8 cellular contexts compared by ENCODE assay signal in the genomic region with DNA sequence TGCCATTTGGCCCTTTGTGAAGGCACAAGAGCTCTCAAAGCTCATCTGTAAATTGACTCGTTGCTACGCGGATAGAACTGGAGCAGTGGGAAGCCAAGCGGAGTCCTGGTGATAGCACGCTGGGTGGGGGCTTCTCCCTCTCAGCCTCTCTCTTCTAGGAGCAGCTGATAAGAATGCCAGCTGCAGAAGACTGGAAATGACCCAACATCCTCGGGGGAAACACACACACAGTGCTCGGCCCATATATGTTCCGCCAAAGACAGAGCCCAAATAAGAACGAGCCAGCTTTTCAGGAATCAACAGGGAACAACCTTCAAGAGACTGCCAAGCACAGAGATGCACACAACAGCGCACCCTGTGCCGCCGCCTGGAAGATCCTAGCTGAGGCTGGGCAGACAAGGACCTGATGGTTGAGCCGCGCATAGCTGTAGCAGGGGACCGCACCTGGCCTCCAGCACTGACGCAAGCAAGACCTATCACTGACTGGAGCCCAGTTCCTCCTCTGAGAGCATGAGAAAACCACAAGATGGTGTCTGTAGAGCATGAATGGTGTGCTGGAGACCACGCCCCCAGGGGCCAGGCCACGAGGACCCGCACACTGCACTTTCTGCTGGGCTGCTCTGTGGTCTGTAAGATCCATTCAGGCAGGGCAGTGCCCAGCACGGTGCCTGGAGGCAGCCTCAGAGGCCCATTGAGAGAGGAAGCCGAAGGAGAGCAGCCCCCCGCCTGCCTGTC. TPM values are rescaled to one million over a fixed set of nuclear protein-coding genes. Genes with fewer than 3 reads are reported as not detected.
DNase-seq lines count a peak whose midpoint lies in the region; ATAC-seq and TF ChIP-seq lines count a peak whose summit lies in the region.

No MANE protein-coding gene starts in this region.

- peaks cover 74% of the 10 kb centered on the region for H3K4me1 ChIP-seq in CD8-positive, alpha-beta memory T cell (ENCODE audit: insufficient read depth, low read length)
- H3K4me1 ChIP-seq in body of pancreas, result peaks cover 73% of the 10 kb centered on the region
- H3K4me1 ChIP-seq in mucosa of rectum (ENCODE audit: control insufficient read depth in 2 of 2, insufficient read depth in 2 of 2, low read length in 2 of 2), result peaks cover 59 to 64% of the 10 kb centered on the region in 2 donors
- H3K4me1 ChIP-seq in thymus (ENCODE audit: control insufficient read depth, insufficient read depth, low read length), result peaks cover 49% of the 10 kb centered on the region

- H3K4me3 ChIP-seq in CD8-positive, alpha-beta memory T cell (ENCODE audit: low read length), result peak overlapping the region; percentile 52
- H3K4me3 ChIP-seq in body of pancreas (no peak overlapping the region), mucosa of rectum (ENCODE audit: low read length in 2 of 2) (peak overlapping the region; percentile 19 to 69), thymus (ENCODE audit: low read length) (peak overlapping the region; percentile 16)

- intact Hi-C loops in body of pancreas (cut with DNase I), result no loop called here

- no peaks in the 10 kb centered on the region for H3K36me3 Mint-ChIP-seq in CD8-positive, alpha-beta memory T cell
- H3K36me3 Mint-ChIP-seq in HFFc6 (ENCODE audit: low read depth), result no peaks in the 10 kb centered on the region

- H3K27me3 Mint-ChIP-seq in CD8-positive, alpha-beta memory T cell, result peaks cover 0 to 4% of the 10 kb centered on the region in 2 donors
- H3K27me3 Mint-ChIP-seq in HFFc6 (ENCODE audit: insufficient read depth), result no peaks in the 10 kb centered on the region

- no peaks in the 10 kb centered on the region for H3K27me3 ChIP-seq in CD8-positive, alpha-beta memory T cell (ENCODE audit: insufficient read depth, low read length, poor library complexity, severe bottlenecking)
- H3K27me3 ChIP-seq in body of pancreas (no peaks in the 10 kb centered on the region), mucosa of rectum (ENCODE audit: control insufficient read depth in 2 of 2, insufficient read depth in 2 of 2, low read length in 2 of 2) (no peaks in the 10 kb centered on the region), thymus (ENCODE audit: control insufficient read depth, insufficient read depth) (no peaks in the 10 kb centered on the region)

- no peaks in the 10 kb centered on the region for H3K9me3 Mint-ChIP-seq in CD8-positive, alpha-beta memory T cell
- no peaks in the 10 kb centered on the region for H3K9me3 Mint-ChIP-seq in HFFc6

- H3K4me1 Mint-ChIP-seq in CD8-positive, alpha-beta memory T cell, result peaks cover 71 to 94% (median 87%) of the 10 kb centered on the region in 3 donors
- H3K4me1 Mint-ChIP-seq in HFFc6 (ENCODE audit: low read depth), result peaks cover 79% of the 10 kb centered on the region

- ATAC-seq in GM19397 (IDR thresholded peaks at IDR 0.05; ENCODE audit: unreplicated experiment) (peak; percentile 40), HG03565 (IDR thresholded peaks at IDR 0.05; ENCODE audit: unreplicated experiment) (peak; percentile 37), body of pancreas (peak; percentile 56)

- POLR2A ChIA-PET in CD8-positive, alpha-beta memory T cell (lab: Charles Lee), result interaction anchor here (0.8 to 3.0 kb wide), 7 partner anchors 13 to 45 kb away, joined by 3 to 15 read pairs (median 4); a partner anchor contains a TSS

- CTCF ChIA-PET in CD8-positive, alpha-beta memory T cell (lab: Charles Lee), result interaction anchor here (0.5 to 2.5 kb wide), 6 partner anchors 11 to 39 kb away, joined by 3 to 6 read pairs (median 3); a partner anchor contains a TSS

- WGBS in body of pancreas, 2 donors, result 23 to 36% methylated on average over 14 to 22 of the region's 22 CpGs
- 14% methylated on average over 22 of the region's 22 CpGs for WGBS in thymus

- no peak for TF ChIP-seq POLR2A in body of pancreas (IDR thresholded peaks at IDR 0.05)

- no peaks in the 10 kb centered on the region for H3K36me3 ChIP-seq in CD8-positive, alpha-beta memory T cell (ENCODE audit: insufficient read depth, low read length)
- H3K36me3 ChIP-seq in body of pancreas (replicated peaks in 1 of 2; ENCODE audit: insufficient read depth in 1 of 2, low read depth in 2 of 2) (no peaks in the 10 kb centered on the region), mucosa of rectum (ENCODE audit: control insufficient read depth in 2 of 2, insufficient read depth in 2 of 2, low read length in 2 of 2) (no peaks in the 10 kb centered on the region), thymus (ENCODE audit: control insufficient read depth, insufficient read depth) (no peaks in the 10 kb centered on the region)

- peak; percentile 45 to 83 (median 67) for DNase-seq in CD8-positive, alpha-beta memory T cell
- DNase-seq in T-helper 2 cell, result peak in 4 of 5 experiments; percentile 22 to 92 (median 74)
- DNase-seq in body of pancreas, result peak; percentile 40 to 81 (median 64)
- DNase-seq in HFFc6, result no peak

- peak overlapping the region; percentile 81 to 100 (median 97) for H3K27ac Mint-ChIP-seq in CD8-positive, alpha-beta memory T cell
- no peak overlapping the region for H3K27ac Mint-ChIP-seq in HFFc6

- peak overlapping the region in 1 of 2 donors; percentile 47 for H3K9ac ChIP-seq in mucosa of rectum (ENCODE audit: low read depth in 1 of 2, low read length in 2 of 2)

- peak overlapping the region; percentile 74 to 92 (median 80) for H3K4me3 Mint-ChIP-seq in CD8-positive, alpha-beta memory T cell
- no peak overlapping the region for H3K4me3 Mint-ChIP-seq in HFFc6

- no peak for TF ChIP-seq CTCF in body of pancreas (IDR thresholded peaks at IDR 0.05)
- TF ChIP-seq CTCF in HFFc6 (IDR thresholded peaks at IDR 0.05), result no peak

- no peaks in the 10 kb centered on the region for H3K9me3 ChIP-seq in CD8-positive, alpha-beta memory T cell (ENCODE audit: low read length)
- H3K9me3 ChIP-seq in body of pancreas, result no peaks in the 10 kb centered on the region
- no peaks in the 10 kb centered on the region for H3K9me3 ChIP-seq in mucosa of rectum (ENCODE audit: control insufficient read depth in 2 of 2, low read length in 2 of 2)
- H3K9me3 ChIP-seq in thymus (ENCODE audit: control insufficient read depth), result no peaks in the 10 kb centered on the region

- peak overlapping the region; percentile 34 for H3K27ac ChIP-seq in CD8-positive, alpha-beta memory T cell (ENCODE audit: low read depth, low read length)
- peak overlapping the region in 3 of 4 donors; percentile 14 to 65 (median 41) for H3K27ac ChIP-seq in body of pancreas
- H3K27ac ChIP-seq in mucosa of rectum (ENCODE audit: low read depth in 2 of 2, low read length in 2 of 2), result peak overlapping the region; percentile 11 to 90
- H3K27ac ChIP-seq in thymus (ENCODE audit: low read depth), result peak overlapping the region; percentile 60

RNA-seq across cellular contexts. Expression of a gene that starts 16.0 kb away (rescaled TPM):
- total RNA-seq in CD8-positive, alpha-beta memory T cell, result 10 to 100 TPM; 41.9 to 43.8 TPM
- 30.6 TPM for polyA plus RNA-seq in CD8-positive, alpha-beta memory T cell
- total RNA-seq in body of pancreas, result 10 to 100 TPM; 27.0 to 66.3 TPM
- 31.3 TPM for polyA plus RNA-seq in thymus
- 10 to 100 TPM; 44.2 to 67.1 (median 55.4) TPM for total RNA-seq in HFFc6 (2021; fragmentation: NEBNext Ultra II Directional; extraction: Animal tissue kit (Norgen Biotek cat#: 25700))

RNA-seq across cellular contexts. Expression of a gene that starts 39.7 kb away (rescaled TPM):
- total RNA-seq in CD8-positive, alpha-beta memory T cell, result 10 to 100 TPM; 14.7 to 17.1 TPM
- polyA plus RNA-seq in CD8-positive, alpha-beta memory T cell, result 3.1 TPM
- total RNA-seq in body of pancreas, result 1 to 10 TPM; 4.9 to 8.2 TPM
- 8.1 TPM for polyA plus RNA-seq in thymus
- 1 to 10 TPM; 7.9 to 9.9 (median 8.8) TPM for total RNA-seq in HFFc6 (2021; fragmentation: NEBNext Ultra II Directional; extraction: Animal tissue kit (Norgen Biotek cat#: 25700))

RNA-seq across cellular contexts. Expression of a gene that starts 46.0 kb away (rescaled TPM):
- total RNA-seq in CD8-positive, alpha-beta memory T cell, result 10 to 100 TPM; 73.1 to 74.2 TPM
- polyA plus RNA-seq in CD8-positive, alpha-beta memory T cell, result 20.3 TPM
- 10 to 100 TPM in 1 of 2 donors, 1 to 10 TPM in 1; 8.6 to 34.9 TPM for total RNA-seq in body of pancreas
- polyA plus RNA-seq in thymus, result 25.4 TPM
- 10 to 100 TPM; 30.4 to 38.5 (median 34.6) TPM for total RNA-seq in HFFc6 (2021; fragmentation: NEBNext Ultra II Directional; extraction: Animal tissue kit (Norgen Biotek cat#: 25700))

Comparison
In these comparisons a context has a peak if more than half of its experiments do, and no peak if none do; other contexts are left out.
1. H3K4me3 ChIP-seq: peak in CD8-positive, alpha-beta memory T cell (single experiment), mucosa of rectum (2 of 2) and thymus (single experiment); none in body of pancreas (0 of 2).
2. Peak in every context shown above with its lines, with median percentiles within 50 percentile points of each other: H3K27ac ChIP-seq and ATAC-seq.